In the genomic region with DNA sequence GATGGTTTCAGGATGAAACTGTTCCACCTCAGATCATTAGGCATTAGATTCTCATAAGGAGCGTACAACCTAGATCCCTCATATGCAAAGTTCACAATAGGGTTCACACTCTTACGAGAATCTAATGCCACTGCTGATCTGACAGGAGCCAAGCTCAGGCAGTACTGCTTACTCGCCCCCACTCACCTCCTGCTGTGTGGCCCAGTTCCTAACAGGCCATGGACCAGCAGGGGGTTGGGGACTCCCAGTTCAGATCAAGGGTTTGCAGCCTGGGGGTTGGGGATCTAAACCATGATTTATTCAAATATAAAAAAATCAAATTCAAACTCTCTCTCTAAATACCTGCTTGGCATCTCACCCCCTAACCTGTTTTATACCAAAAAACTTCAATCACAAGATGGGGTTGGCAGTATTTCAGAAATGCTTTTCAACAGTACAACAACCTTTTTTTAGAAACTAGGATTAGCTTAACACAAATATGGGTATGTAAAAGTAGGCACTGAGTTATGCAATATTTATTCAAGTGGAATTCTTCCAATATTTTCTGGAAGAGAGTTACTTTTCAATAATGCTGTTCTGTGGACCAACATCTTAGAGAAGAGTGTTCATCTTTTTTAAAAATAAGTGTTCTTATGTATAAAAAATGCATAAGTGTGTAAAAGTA, we compare ENCODE assay signal across 19 cellular contexts. TPM values are rescaled to one million over a fixed set of nuclear protein-coding genes. Genes with fewer than 3 reads are reported as not detected.
A peak's percentile ranks its signal among the peaks of the same experiment; 100 is the strongest.
DNase-seq lines count a peak whose midpoint lies in the region; TF ChIP-seq lines count a peak whose summit lies in the region.
"Had no signal": no experiment of that assay in that cellular context is flagged by ENCODE, and none has a peak within 500 bp of the region (broad histone marks: within the 10 kb centered on the region; RNA-seq: fewer than 3 reads in every experiment).

No MANE protein-coding gene starts in this region.

- no peaks in the 10 kb centered on the region for H3K4me1 ChIP-seq in trophoblast cell (ENCODE audit: control insufficient read depth in 1 of 2, insufficient read depth in 2 of 2, low read length in 2 of 2)

- no peak overlapping the region for H3K23ac ChIP-seq in trophoblast cell (ENCODE audit: low read length)

- H3K4me3 ChIP-seq in NB4 (ENCODE audit: low read depth, low read length) (no peak overlapping the region), fibroblast of mammary gland (ENCODE audit: control insufficient read depth, low read depth, low read length) (no peak overlapping the region), retinal pigment epithelial cell (ENCODE audit: low read length) (no peak overlapping the region), trophoblast cell (ENCODE audit: low read depth, low read length) (no peak overlapping the region)
- H3K4me3 ChIP-seq: SK-N-MC, smooth muscle cell had no signal

- no peak for TF ChIP-seq POLR2A in NB4 (IDR thresholded peaks at IDR 0.05; ENCODE audit: extremely low read depth, insufficient read length)

- H3K14ac ChIP-seq in trophoblast cell (ENCODE audit: low read length): no peak overlapping the region

- H4K91ac ChIP-seq in trophoblast cell (ENCODE audit: low read depth, low read length): no peak overlapping the region

- WGBS in trophoblast cell (ENCODE audit: extremely low coverage, insufficient coverage, insufficient read length): no CpG with 5 or more reads among the region's 3 CpGs

- H3K4ac ChIP-seq in trophoblast cell (ENCODE audit: low read depth, low read length): no peak overlapping the region

- no peak overlapping the region for H3K4me2 ChIP-seq in trophoblast cell (ENCODE audit: low read length)
- H3K4me2 ChIP-seq: smooth muscle cell had no signal

- no peak for TF ChIP-seq CTCF in C4-2B (conservative IDR thresholded peaks at IDR 0.05)
- TF ChIP-seq CTCF in NB4 (IDR thresholded peaks at IDR 0.05; ENCODE audit: low read depth, low read length): no peak
- TF ChIP-seq CTCF in fibroblast of mammary gland (conservative IDR thresholded peaks at IDR 0.05; ENCODE audit: control insufficient read depth, insufficient read depth, low read depth, low read length): no peak
- TF ChIP-seq CTCF in retinal pigment epithelial cell (conservative IDR thresholded peaks at IDR 0.05; ENCODE audit: low read depth, low read length): no peak

- H2BK5ac ChIP-seq in trophoblast cell (ENCODE audit: low read depth, low read length, poor library complexity): no peak overlapping the region

- DNase-seq in NB4 (ENCODE audit: low read depth) (peak; percentile 1), fibroblast of mammary gland (ENCODE audit: low read depth) (peak; percentile 5), retinal pigment epithelial cell (ENCODE audit: low read depth) (peak; percentile 66), trophoblast cell (no peak), SHP77 (lab: John Stamatoyannopoulos, UW) (no peak), NCI-H82 treated with DMSO at 0.1 percent for 48 hours (lab: John Stamatoyannopoulos, UW; ENCODE audit: unreplicated experiment) (no peak), retina (no peak)
- DNase-seq: activated CD4-positive, alpha-beta T cell treated with anti-CD3 and anti-CD28 coated beads, Interleukin-2, amount 50 U/mL, for 1 hour; activated T-cell treated with anti-CD3 and anti-CD28 coated beads, Interleukin-2, amount 50 U/mL, for 1 hour; central memory CD4-positive, alpha-beta T cell; glutamatergic neuron; immature natural killer cell; NCI-H1694 treated with DMSO at 0.1 percent for 48 hours; NCI-H446 treated with DMSO at 0.1 percent for 48 hours; nucleus accumbens; stimulated activated naive B cell treated with anti-CD40 and anti-IgM and Interleukin-4, amounts not matched to agents 10 μg/mL and 1 μg/mL and 100 μg/mL, for 72 hours had no signal

- H2AK5ac ChIP-seq in trophoblast cell (ENCODE audit: low read length): no peak overlapping the region

- no peak overlapping the region for H4K8ac ChIP-seq in trophoblast cell (ENCODE audit: low read depth, low read length)

- H4K12ac ChIP-seq in trophoblast cell (ENCODE audit: low read depth, low read length): no peak overlapping the region

- no peak overlapping the region for H2AFZ ChIP-seq in trophoblast cell (ENCODE audit: insufficient read depth, low read length, poor library complexity)

- H2BK12ac ChIP-seq in trophoblast cell (ENCODE audit: low read length): no peak overlapping the region

- H3K36me3 ChIP-seq in trophoblast cell (ENCODE audit: control insufficient read depth in 1 of 2, insufficient read depth in 2 of 2, low read length in 2 of 2): no peaks in the 10 kb centered on the region

- no peak overlapping the region for H3K18ac ChIP-seq in trophoblast cell (ENCODE audit: low read length)

- no peak overlapping the region for H3K9ac ChIP-seq in trophoblast cell (ENCODE audit: low read length)

- H3K79me2 ChIP-seq in trophoblast cell (ENCODE audit: control insufficient read depth, insufficient read depth, low read length, poor library complexity): no peaks in the 10 kb centered on the region

- no peak overlapping the region for H2BK120ac ChIP-seq in trophoblast cell (ENCODE audit: insufficient read depth, low read length, poor library complexity)

- no peaks in the 10 kb centered on the region for H3K27me3 ChIP-seq in trophoblast cell (ENCODE audit: insufficient read depth, low read length)

- H3K27ac ChIP-seq in C4-2B (peak overlapping the region; percentile 80), trophoblast cell (ENCODE audit: low read depth, low read length) (no peak overlapping the region)
- H3K27ac ChIP-seq: SK-N-MC had no signal

- H3K79me1 ChIP-seq in trophoblast cell (ENCODE audit: low read length): no peaks in the 10 kb centered on the region

- H3K9me3 ChIP-seq in trophoblast cell (ENCODE audit: insufficient read depth, low read depth, low read length): no peaks in the 10 kb centered on the region

RNA-seq across cellular contexts. Expression of gene SLC12A2, which starts 30.1 kb away (rescaled TPM):
- polyA plus RNA-seq in trophoblast cell (2013): 20.8 and 21.9 TPM in 2 replicates

Comparison
In these comparisons a context has a peak if more than half of its experiments do, and no peak if none do; other contexts are left out.
1. DNase-seq: peak in NB4 (single experiment), fibroblast of mammary gland (single experiment) and retinal pigment epithelial cell (single experiment); none in trophoblast cell (0 of 2), SHP77 (0 of 2), NCI-H82 treated with DMSO at 0.1 percent for 48 hours (single experiment) and retina (single experiment).